In the genomic region with DNA sequence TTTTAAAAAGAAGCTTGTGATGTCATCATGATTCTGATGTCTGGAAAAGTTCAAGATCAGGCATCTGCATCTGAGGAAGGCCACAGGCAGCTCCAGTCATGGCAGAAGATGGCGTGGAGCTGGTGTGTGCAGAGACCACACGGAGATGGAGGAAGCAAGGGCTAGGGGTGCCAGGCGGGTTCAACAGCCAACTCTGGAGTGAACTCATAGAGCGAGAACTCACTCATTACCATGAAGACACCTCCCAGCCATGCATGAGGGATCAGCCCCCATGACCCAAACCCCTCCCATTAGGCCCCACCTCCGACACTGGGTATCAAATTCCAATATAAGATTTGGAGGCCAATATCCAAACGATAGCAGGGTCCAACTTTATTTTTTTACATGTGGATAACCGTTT, we compare ENCODE assay signal across 24 cellular contexts.
"Had no signal": no experiment of that assay in that cellular context is flagged by ENCODE, and none has a peak within 500 bp of the region (broad histone marks: within the 10 kb centered on the region; RNA-seq: fewer than 3 reads in every experiment).

No MANE protein-coding gene starts in this region.

- ATAC-seq: activated CD4-positive, alpha-beta T cell treated with anti-CD3 and anti-CD28 coated beads for 36 hours; activated CD8-positive, alpha-beta T cell treated with anti-CD3 and anti-CD28 coated beads, Interleukin-2, amount 10 ng/mL, durations not matched to agents 7 days and 5 days; activated naive CD4-positive, alpha-beta T cell treated with anti-CD3 and anti-CD28 coated beads, Interleukin-2, amount 50 U/mL, for 72 hours; activated T-cell treated with anti-CD3 and anti-CD28 coated beads, Interleukin-2, amount 50 U/mL, for 72 hours; effector memory CD8-positive, alpha-beta T cell; gastroesophageal sphincter had no signal

- H3K36me3 ChIP-seq: brain microvascular endothelial cell, esophagus squamous epithelium, gastroesophageal sphincter had no signal

- H3K9me3 ChIP-seq: esophagus squamous epithelium had no signal

- H3K27me3 ChIP-seq: brain microvascular endothelial cell had no signal

- H3K4me3 ChIP-seq: esophagus squamous epithelium, gastroesophageal sphincter had no signal

- DNase-seq: activated CD4-positive, alpha-beta memory T cell treated with anti-CD3 and anti-CD28 coated beads for 36 hours; activated CD4-positive, alpha-beta T cell treated with anti-CD3 and anti-CD28 coated beads for 36 hours; activated CD4-positive, alpha-beta T cell treated with anti-CD3 and anti-CD28 coated beads, Interleukin-2, amount 10 ng/mL, durations not matched to agents 24 days and 14 days; activated CD4-positive, CD25-positive, alpha-beta regulatory T cell; activated CD4-positive, CD25-positive, alpha-beta regulatory T cell treated with anti-CD3 and anti-CD28 coated beads, Interleukin-2, amount 50 U/mL, for 72 hours; activated CD8-positive, alpha-beta T cell treated with anti-CD3 and anti-CD28 coated beads, Interleukin-2, amount 10 ng/mL, durations not matched to agents 7 days and 5 days; activated gamma-delta T cell; activated naive CD4-positive, alpha-beta T cell; activated naive CD4-positive, alpha-beta T cell treated with anti-CD3 and anti-CD28 coated beads, Interleukin-2, amount 10 ng/mL, durations not matched to agents 7 days and 5 days; activated naive CD8-positive, alpha-beta T cell treated with anti-CD3 and anti-CD28 coated beads, Interleukin-2, amount 10 ng/mL, durations not matched to agents 7 days and 5 days; activated T-cell treated with anti-CD3 and anti-CD28 coated beads for 4 hours; activated T-cell treated with anti-CD3 and anti-CD28 coated beads, Interleukin-2, amount 50 U/mL, for 24 hours; activated T-cell treated with anti-CD3 and anti-CD28 coated beads, Interleukin-2, amount 50 U/mL, for 72 hours; brain microvascular endothelial cell; cortex of kidney; dermis blood vessel endothelial cell; effector CD4-positive, alpha-beta T cell; effector memory CD8-positive, alpha-beta T cell; erythroblast; esophagus squamous epithelium; foreskin melanocyte; T-helper 2 cell had no signal

- H3K27ac ChIP-seq: brain microvascular endothelial cell, esophagus squamous epithelium, gastroesophageal sphincter had no signal
